In the genomic region with DNA sequence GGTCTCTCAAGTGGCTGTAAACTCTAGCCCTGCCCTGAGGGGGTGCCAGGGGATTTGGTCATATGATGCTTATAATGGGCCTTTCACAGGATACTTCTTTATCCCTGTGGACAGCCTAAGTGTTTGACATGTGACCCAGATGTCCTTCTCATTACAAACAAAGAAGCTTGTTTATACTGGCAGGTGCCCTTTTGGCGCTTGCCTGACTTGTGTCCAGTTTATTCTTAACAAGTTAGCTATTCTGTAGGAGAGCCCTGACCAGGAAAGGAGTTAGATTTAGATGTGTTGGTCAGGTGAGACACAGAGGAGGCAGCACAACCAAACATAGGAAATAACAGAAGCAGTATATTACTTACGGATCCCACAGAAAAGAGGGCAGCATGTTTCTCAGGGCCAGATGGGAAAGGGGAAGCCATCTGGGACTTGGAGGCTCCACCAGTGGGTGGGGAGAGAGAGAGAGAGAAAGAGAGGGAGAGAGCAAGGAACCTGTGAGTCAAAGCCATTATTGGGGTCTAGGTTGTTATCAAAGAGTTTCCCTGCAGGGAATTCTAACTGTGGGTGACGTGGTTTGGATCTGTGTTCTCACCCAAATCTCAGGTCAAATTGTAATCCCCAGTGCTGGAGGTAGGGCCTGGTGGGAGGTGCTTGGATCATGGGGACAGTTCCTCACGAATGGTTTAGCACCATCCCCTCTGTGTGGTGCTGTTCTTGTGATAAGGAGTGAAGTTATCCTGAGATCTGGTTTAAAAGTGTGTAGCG, we compare ENCODE assay signal across 21 cellular contexts. TPM values are rescaled to one million over a fixed set of nuclear protein-coding genes. Genes with fewer than 3 reads are reported as not detected.
A peak's percentile ranks its signal among the peaks of the same experiment; 100 is the strongest.
DNase-seq lines count a peak whose midpoint lies in the region; ATAC-seq, FAIRE-seq and TF ChIP-seq lines count a peak whose summit lies in the region.
"Had no signal": no experiment of that assay in that cellular context is flagged by ENCODE, and none has a peak within 500 bp of the region (broad histone marks: within the 10 kb centered on the region; RNA-seq: fewer than 3 reads in every experiment).

No MANE protein-coding gene starts in this region.

- DNase-seq in NCI-H2029 (lab: John Stamatoyannopoulos, UW), result peak; percentile 3
- DNase-seq in NCI-H2029 treated with DMSO at 0.1 percent for 48 hours (lab: John Stamatoyannopoulos, UW), result no peak
- DNase-seq in HTR-8/SVneo (ENCODE audit: insufficient read length, low spot score), result no peak
- peak in 1 of 4 donors; percentile 23 for DNase-seq in body of pancreas
- no peak for DNase-seq in pancreas
- DNase-seq in NCI-H345 (lab: John Stamatoyannopoulos, UW), result no peak
- DNase-seq in dermis blood vessel endothelial cell, result no peak
- no peak for DNase-seq in gastrocnemius medialis
- DNase-seq: activated CD4-positive, alpha-beta memory T cell treated with anti-CD3 and anti-CD28 coated beads, Interleukin-2, amount 10 ng/mL, durations not matched to agents 7 days and 5 days; activated CD4-positive, CD25-positive, alpha-beta regulatory T cell; activated naive CD8-positive, alpha-beta T cell treated with anti-CD3 and anti-CD28 coated beads, Interleukin-2, amount 10 ng/mL, durations not matched to agents 7 days and 5 days; effector CD4-positive, alpha-beta T cell; EL; heart right ventricle; NCI-H748 treated with DMSO at 0.1 percent for 48 hours; SK-N-SH; stimulated activated CD4-positive, alpha-beta T cell treated with anti-CD3 and anti-CD28 coated beads, Interleukin-2, amount 100 ng/mL, for 24 hours; substantia nigra; upper lobe of right lung had no signal

- no peaks in the 10 kb centered on the region for H3K27me3 ChIP-seq in body of pancreas
- no peaks in the 10 kb centered on the region for H3K27me3 ChIP-seq in pancreas
- H3K27me3 ChIP-seq in gastrocnemius medialis, result no peaks in the 10 kb centered on the region
- H3K27me3 ChIP-seq: heart right ventricle, neutrophil, upper lobe of right lung had no signal

- no peak overlapping the region for H3K27ac ChIP-seq in body of pancreas
- no peak overlapping the region for H3K27ac ChIP-seq in pancreas
- no peak overlapping the region for H3K27ac ChIP-seq in gastrocnemius medialis
- H3K27ac ChIP-seq: heart right ventricle, neutrophil, upper lobe of right lung had no signal

- in situ Hi-C loops in gastrocnemius medialis (cut with MboI; ENCODE audit: low sequenced_read_pairs in 4 of 4), result no loop called here

- no peaks in the 10 kb centered on the region for H3K36me3 ChIP-seq in body of pancreas (replicated peaks in 1 of 2; ENCODE audit: insufficient read depth in 1 of 2, low read depth in 2 of 2)
- no peaks in the 10 kb centered on the region for H3K36me3 ChIP-seq in pancreas
- H3K36me3 ChIP-seq in gastrocnemius medialis, result no peaks in the 10 kb centered on the region
- H3K36me3 ChIP-seq: heart right ventricle, neutrophil, upper lobe of right lung had no signal

- 81 to 85% methylated on average over 5 of the region's 5 CpGs for WGBS in body of pancreas, 2 donors
- 87 to 91% methylated on average over 5 of the region's 5 CpGs for WGBS in pancreas, 2 donors

- TF ChIP-seq POLR2A in body of pancreas (IDR thresholded peaks at IDR 0.05) (no peak), gastrocnemius medialis (IDR thresholded peaks at IDR 0.05) (no peak)

- no peaks in the 10 kb centered on the region for H3K9me3 ChIP-seq in body of pancreas
- H3K9me3 ChIP-seq in pancreas, result no peaks in the 10 kb centered on the region
- no peaks in the 10 kb centered on the region for H3K9me3 ChIP-seq in gastrocnemius medialis
- H3K9me3 ChIP-seq: heart right ventricle, neutrophil, SK-N-SH, upper lobe of right lung had no signal

- intact Hi-C loops in body of pancreas (cut with DNase I), result no loop called here
- intact Hi-C loops in pancreas (cut with DNase I), result no loop called here
- intact Hi-C loops in gastrocnemius medialis (cut with DNase I; ENCODE audit: low total_unique reads), result no loop called here

- H3K4me3 ChIP-seq in body of pancreas (no peak overlapping the region), pancreas (no peak overlapping the region), gastrocnemius medialis (no peak overlapping the region)
- H3K4me3 ChIP-seq: heart right ventricle, upper lobe of right lung had no signal

- FAIRE-seq in HTR-8/SVneo (lab: Jason Lieb, UNC), result peak; percentile 4
- no peak for FAIRE-seq in pancreas (lab: Jason Lieb, UNC)
- FAIRE-seq: small intestine had no signal

- TF ChIP-seq CTCF in body of pancreas (IDR thresholded peaks at IDR 0.05) (no peak), pancreas (IDR thresholded peaks at IDR 0.05) (no peak), gastrocnemius medialis (IDR thresholded peaks at IDR 0.05 in 4 of 5, conservative IDR thresholded peaks at IDR 0.05 in 1 of 5) (no peak)

- H3K4me1 ChIP-seq in body of pancreas (no peaks in the 10 kb centered on the region), pancreas (no peaks in the 10 kb centered on the region), gastrocnemius medialis (no peaks in the 10 kb centered on the region)
- H3K4me1 ChIP-seq: upper lobe of right lung had no signal

- ATAC-seq in body of pancreas (peak; percentile 18), pancreas (peak; percentile 25 to 58 (median 32)), gastrocnemius medialis (no peak)

RNA-seq across cellular contexts. Expression of gene CCDC91, which starts 52.1 kb away (rescaled TPM):
- total RNA-seq in body of pancreas (10 to 100 TPM; 31.9 to 35.6 TPM), pancreas (10 to 100 TPM; 18.0 to 27.0 (median 20.4) TPM), dermis blood vessel endothelial cell (8.3 and 12.6 TPM in 2 replicates), gastrocnemius medialis (10 to 100 TPM; 22.3 to 50.6 (median 36.6) TPM)
- 10 to 100 TPM; 15.0 to 18.7 TPM for polyA plus RNA-seq in pancreas

Comparison
In these comparisons a context has a peak if more than half of its experiments do, and no peak if none do; other contexts are left out.
1. ATAC-seq: peak in body of pancreas (single experiment) and pancreas (4 of 4); none in gastrocnemius medialis (0 of 2).